Comparison of ENCODE assay signal across 1 cellular context in genomic region chr3:128153156-128154011, GRCh38.
TF ChIP-seq lines count a peak whose summit lies in the region.

Gene EEFSEC (plus strand): TSS chr3:128153481. CDS start chr3:128153508, 27 bp downstream.

TF ChIP-seq in GM23338, 12 proteins besides CTCF, POLR2A, EP300 and RAD21 (continued from another document):
- 0 out of 2 replicates have a peak, but pooled peaks have one; percentile 33 for TF ChIP-seq ZNF462 (CRISPR knock-in tag; IDR thresholded peaks at IDR 0.05)
- TF ChIP-seq EZH2 (IDR thresholded peaks at IDR 0.05; ENCODE audit: low read depth, unreplicated experiment), result no peak
- peak; percentile 37; the same call in 1 of the 2 replicates for TF ChIP-seq ETS1 (IDR thresholded peaks at IDR 0.05)
- no peak for TF ChIP-seq ZNF331 (CRISPR knock-in tag; IDR thresholded peaks at IDR 0.05; ENCODE audit: low read depth)
- TF ChIP-seq STAT1 (IDR thresholded peaks at IDR 0.05; ENCODE audit: unreplicated experiment), result peak; percentile 43
